Comparison of ENCODE assay signal across 21 cellular contexts in the genomic region with DNA sequence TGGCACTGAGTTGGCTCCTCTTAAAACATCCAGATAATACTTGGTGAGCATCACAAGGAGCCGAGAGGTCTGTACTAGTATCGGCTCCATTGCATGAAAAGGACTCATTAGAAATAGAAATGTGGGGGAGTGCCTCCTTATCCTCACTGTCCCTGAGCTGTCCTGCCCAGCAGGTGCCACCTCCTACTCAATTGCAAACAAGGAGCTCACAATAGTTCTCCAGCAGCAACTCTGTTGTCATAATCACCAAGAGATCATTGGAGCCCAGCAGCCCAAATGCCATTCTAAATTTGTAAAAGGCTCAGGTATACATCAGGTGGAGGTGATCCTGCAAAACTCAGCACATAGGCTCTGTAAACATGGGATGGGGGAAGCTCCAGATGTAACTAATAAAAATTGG.
"Had no signal": no experiment of that assay in that cellular context is flagged by ENCODE, and none has a peak within 500 bp of the region (broad histone marks: within the 10 kb centered on the region; RNA-seq: fewer than 3 reads in every experiment).

No MANE protein-coding gene starts in this region.

- ATAC-seq: activated CD8-positive, alpha-beta T cell treated with anti-CD3 and anti-CD28 coated beads, Interleukin-2, amount 10 ng/mL, durations not matched to agents 7 days and 5 days; body of pancreas had no signal

- H3K4me3 ChIP-seq: ascending aorta, body of pancreas, Peyer's patch, SJCRH30 had no signal

- H3K27me3 ChIP-seq: ascending aorta, body of pancreas, Peyer's patch, SJCRH30 had no signal

- DNase-seq: activated CD4-positive, alpha-beta T cell treated with anti-CD3 and anti-CD28 coated beads for 48 hours; activated CD4-positive, alpha-beta T cell treated with anti-CD3 and anti-CD28 coated beads, Interleukin-2, amount 50 U/mL, for 4 hours; activated CD4-positive, CD25-positive, alpha-beta regulatory T cell treated with anti-CD3 and anti-CD28 coated beads, Interleukin-2, amount 50 U/mL, for 72 hours; activated CD8-positive, alpha-beta memory T cell treated with anti-CD3 and anti-CD28 coated beads, Interleukin-2, amount 50 U/mL, for 48 hours; activated CD8-positive, alpha-beta T cell treated with anti-CD3 and anti-CD28 coated beads, Interleukin-2, amount 10 ng/mL, durations not matched to agents 7 days and 5 days; activated T-cell treated with anti-CD3 and anti-CD28 coated beads, Interleukin-2, amount 50 U/mL, for 1 hour; body of pancreas; central memory CD4-positive, alpha-beta T cell; NCI-H1092; NCI-H1417; NCI-H1694 treated with DMSO at 0.1 percent for 48 hours; NCI-H2029 treated with DMSO at 0.1 percent for 48 hours; NCI-H526; Peyer's patch; Right ventricle myocardium superior; SJCRH30; SK-N-SH; T-helper 1 cell had no signal

- H3K9me3 ChIP-seq: ascending aorta, body of pancreas, Peyer's patch, SJCRH30, SK-N-SH had no signal

- H3K4me1 ChIP-seq: ascending aorta, body of pancreas, Peyer's patch had no signal

- H3K36me3 ChIP-seq: ascending aorta, Peyer's patch, SJCRH30 had no signal

- H3K27ac ChIP-seq: ascending aorta, body of pancreas, KMS-11, Peyer's patch, RWPE1, SJCRH30 had no signal
